In the genomic region with DNA sequence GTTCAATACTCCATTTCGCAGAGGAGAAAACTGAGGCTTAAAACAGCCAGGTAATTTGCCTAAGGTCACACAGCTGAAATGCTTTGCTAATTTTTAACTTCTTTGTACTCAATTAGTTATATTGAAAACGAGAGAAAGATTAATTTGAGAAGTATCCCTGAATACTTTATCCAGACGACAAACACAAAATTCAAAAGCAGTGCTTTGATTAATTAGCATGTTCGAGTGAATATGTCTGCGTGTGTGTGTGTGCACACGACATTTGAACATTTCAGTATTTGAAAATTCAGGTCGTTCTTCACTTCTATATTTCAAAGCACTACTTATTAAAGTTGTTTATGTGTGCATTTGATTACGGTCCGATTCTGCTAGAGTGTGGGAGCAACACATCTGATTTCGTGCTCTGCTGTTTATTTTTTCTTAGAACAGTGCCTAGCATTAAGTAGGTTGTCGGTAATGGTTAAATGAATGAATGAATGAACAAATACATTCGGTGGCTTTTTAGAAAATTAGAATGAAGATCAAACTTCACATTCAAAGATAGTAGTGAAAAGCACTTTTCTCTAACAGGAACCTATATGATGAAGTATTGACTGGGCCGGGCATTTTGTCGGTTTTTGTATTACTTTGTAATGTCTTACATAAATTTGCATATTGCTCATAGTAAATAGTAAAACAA, we compare ENCODE assay signal across 8 cellular contexts. TPM values are rescaled to one million over a fixed set of nuclear protein-coding genes. Genes with fewer than 3 reads are reported as not detected.
DNase-seq lines count a peak whose midpoint lies in the region; ATAC-seq and TF ChIP-seq lines count a peak whose summit lies in the region.

No MANE protein-coding gene starts in this region.

- H3K9me3 ChIP-seq in iPS-18c (ENCODE audit: control insufficient read depth, insufficient read depth, low read length) (no peaks in the 10 kb centered on the region), tibial artery (no peaks in the 10 kb centered on the region)

- peaks cover 42% of the 10 kb centered on the region for H3K36me3 Mint-ChIP-seq in activated naive CD4-positive, alpha-beta T cell treated with anti-CD3 and anti-CD28 coated beads for 36 hours (ENCODE audit: low read depth)
- H3K36me3 Mint-ChIP-seq in WTC11, result peaks cover 49% of the 10 kb centered on the region

- ATAC-seq in WTC11, result no peak
- no peak for ATAC-seq in GM18870 (IDR thresholded peaks at IDR 0.05; ENCODE audit: unreplicated experiment)
- ATAC-seq in HG03175 (IDR thresholded peaks at IDR 0.05; ENCODE audit: unreplicated experiment), result no peak

- POLR2A ChIA-PET in WTC11 (lab: Charles Lee), result interaction anchor here (1.5 to 3.0 kb wide), 6 partner anchors 10 to 86 kb away, joined by 6 to 102 read pairs (median 10); a partner anchor contains a TSS

- H3K36me3 ChIP-seq in tibial artery, result no peaks in the 10 kb centered on the region

- H3K9me3 Mint-ChIP-seq in activated naive CD4-positive, alpha-beta T cell treated with anti-CD3 and anti-CD28 coated beads for 36 hours, result peaks cover 4% of the 10 kb centered on the region
- H3K9me3 Mint-ChIP-seq in WTC11, result peaks cover 7% of the 10 kb centered on the region

- H3K27ac ChIP-seq in tibial artery, result peak overlapping the region; percentile 89 to 91

- no peaks in the 10 kb centered on the region for H3K27me3 ChIP-seq in tibial artery

- peak overlapping the region; percentile 96 for H3K27ac Mint-ChIP-seq in activated naive CD4-positive, alpha-beta T cell treated with anti-CD3 and anti-CD28 coated beads for 36 hours
- H3K27ac Mint-ChIP-seq in WTC11, result peak overlapping the region; percentile 91

- H3K4me3 ChIP-seq in iPS-18c (ENCODE audit: insufficient read depth, low read depth, low read length) (peak overlapping the region; percentile 96), tibial artery (peak overlapping the region; percentile 82 to 87)

- H3K4me3 Mint-ChIP-seq in activated naive CD4-positive, alpha-beta T cell treated with anti-CD3 and anti-CD28 coated beads for 36 hours, result peak overlapping the region; percentile 97
- peak overlapping the region; percentile 96 for H3K4me3 Mint-ChIP-seq in WTC11

- CTCF ChIA-PET in activated naive CD4-positive, alpha-beta T cell treated with anti-CD3 and anti-CD28 coated beads for 36 hours (lab: Charles Lee), result interaction anchor here (0.9 kb wide), 1 partner anchor 9 kb away, joined by 3 read pairs; no protein-coding TSS in a partner anchor
- CTCF ChIA-PET in WTC11 (lab: Charles Lee), result interaction anchor here (0.7 to 2.1 kb wide), 2 partner anchors 37 to 365 kb away, joined by 3 to 7 read pairs; a partner anchor contains a TSS

- peaks cover 24% of the 10 kb centered on the region for H3K4me1 Mint-ChIP-seq in activated naive CD4-positive, alpha-beta T cell treated with anti-CD3 and anti-CD28 coated beads for 36 hours (ENCODE audit: low read depth)
- peaks cover 35% of the 10 kb centered on the region for H3K4me1 Mint-ChIP-seq in WTC11

- TF ChIP-seq CTCF in WTC11 (IDR thresholded peaks at IDR 0.05), result no peak
- no peak for TF ChIP-seq CTCF in tibial artery (IDR thresholded peaks at IDR 0.05)

- H3K4me1 ChIP-seq in tibial artery, result peaks cover 0 to 24% (median 14%) of the 10 kb centered on the region in 4 donors

- peak; percentile 13 for DNase-seq in activated naive CD4-positive, alpha-beta T cell treated with anti-CD3 and anti-CD28 coated beads for 36 hours
- DNase-seq in activated naive CD4-positive, alpha-beta T cell (lab: John Stamatoyannopoulos, UW), result no peak
- DNase-seq in WTC11 (ENCODE audit: low spot score) (no peak), tibial artery (no peak), NCI-H2107 treated with DMSO at 0.1 percent for 48 hours (lab: John Stamatoyannopoulos, UW; ENCODE audit: unreplicated experiment) (no peak)

- intact Hi-C loops in activated naive CD4-positive, alpha-beta T cell treated with anti-CD3 and anti-CD28 coated beads for 36 hours (cut with micrococcal nuclease), result loop anchor here (2.0 to 10.0 kb wide), 5 partner anchors 215 to 1911 kb away; a partner anchor contains a TSS
- intact Hi-C loops in tibial artery (cut with DNase I; ENCODE audit: low total_unique reads), result loop anchor here (2.0 to 10.0 kb wide), 2 partner anchors 37 to 85 kb away; a partner anchor contains a TSS

- no peaks in the 10 kb centered on the region for H3K27me3 Mint-ChIP-seq in activated naive CD4-positive, alpha-beta T cell treated with anti-CD3 and anti-CD28 coated beads for 36 hours (ENCODE audit: low read depth)
- H3K27me3 Mint-ChIP-seq in WTC11 (ENCODE audit: low read depth), result peaks cover 3% of the 10 kb centered on the region; the same call in 1 of the 2 replicates

TF ChIP-seq in WTC11, 78 proteins besides CTCF, POLR2A, EP300 and RAD21:
- no peak for TF ChIP-seq ZNF219 (CRISPR knock-in tag; IDR thresholded peaks at IDR 0.05; ENCODE audit: borderline replicate concordance)
- peak; percentile 50; the same call in 1 of the 2 replicates for TF ChIP-seq MXD4 (CRISPR knock-in tag; IDR thresholded peaks at IDR 0.05; ENCODE audit: borderline replicate concordance)
- TF ChIP-seq ZBTB21 (CRISPR knock-in tag; IDR thresholded peaks at IDR 0.05; ENCODE audit: borderline replicate concordance), result no peak
- no peak for TF ChIP-seq CBFB (CRISPR knock-in tag; IDR thresholded peaks at IDR 0.05; ENCODE audit: low read depth)
- TF ChIP-seq ZNF138 (CRISPR knock-in tag; conservative IDR thresholded peaks at IDR 0.05), result no peak
- TF ChIP-seq ZNF121 (CRISPR knock-in tag; IDR thresholded peaks at IDR 0.05), result 0 out of 2 replicates have a peak, but pooled peaks have one; percentile 69
- TF ChIP-seq, protein P1, sequence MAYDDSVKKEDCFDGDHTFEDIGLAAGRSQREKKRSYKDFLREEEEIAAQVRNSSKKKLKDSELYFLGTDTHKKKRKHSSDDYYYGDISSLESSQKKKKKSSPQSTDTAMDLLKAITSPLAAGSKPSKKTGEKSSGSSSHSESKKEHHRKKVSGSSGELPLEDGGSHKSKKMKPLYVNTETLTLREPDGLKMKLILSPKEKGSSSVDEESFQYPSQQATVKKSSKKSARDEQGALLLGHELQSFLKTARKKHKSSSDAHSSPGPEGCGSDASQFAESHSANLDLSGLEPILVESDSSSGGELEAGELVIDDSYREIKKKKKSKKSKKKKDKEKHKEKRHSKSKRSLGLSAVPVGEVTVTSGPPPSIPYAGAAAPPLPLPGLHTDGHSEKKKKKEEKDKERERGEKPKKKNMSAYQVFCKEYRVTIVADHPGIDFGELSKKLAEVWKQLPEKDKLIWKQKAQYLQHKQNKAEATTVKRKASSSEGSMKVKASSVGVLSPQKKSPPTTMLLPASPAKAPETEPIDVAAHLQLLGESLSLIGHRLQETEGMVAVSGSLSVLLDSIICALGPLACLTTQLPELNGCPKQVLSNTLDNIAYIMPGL (CRISPR knock-in tag; IDR thresholded peaks at IDR 0.05), result 0 out of 2 replicates have a peak, but pooled peaks have one; percentile 15
- TF ChIP-seq GTF2I (CRISPR knock-in tag; conservative IDR thresholded peaks at IDR 0.05), result peak; percentile 84
- no peak for TF ChIP-seq FOXK1 (CRISPR knock-in tag; IDR thresholded peaks at IDR 0.05)
- TF ChIP-seq SMAD4 (CRISPR knock-in tag; IDR thresholded peaks at IDR 0.05), result no peak
- TF ChIP-seq, protein P2, sequence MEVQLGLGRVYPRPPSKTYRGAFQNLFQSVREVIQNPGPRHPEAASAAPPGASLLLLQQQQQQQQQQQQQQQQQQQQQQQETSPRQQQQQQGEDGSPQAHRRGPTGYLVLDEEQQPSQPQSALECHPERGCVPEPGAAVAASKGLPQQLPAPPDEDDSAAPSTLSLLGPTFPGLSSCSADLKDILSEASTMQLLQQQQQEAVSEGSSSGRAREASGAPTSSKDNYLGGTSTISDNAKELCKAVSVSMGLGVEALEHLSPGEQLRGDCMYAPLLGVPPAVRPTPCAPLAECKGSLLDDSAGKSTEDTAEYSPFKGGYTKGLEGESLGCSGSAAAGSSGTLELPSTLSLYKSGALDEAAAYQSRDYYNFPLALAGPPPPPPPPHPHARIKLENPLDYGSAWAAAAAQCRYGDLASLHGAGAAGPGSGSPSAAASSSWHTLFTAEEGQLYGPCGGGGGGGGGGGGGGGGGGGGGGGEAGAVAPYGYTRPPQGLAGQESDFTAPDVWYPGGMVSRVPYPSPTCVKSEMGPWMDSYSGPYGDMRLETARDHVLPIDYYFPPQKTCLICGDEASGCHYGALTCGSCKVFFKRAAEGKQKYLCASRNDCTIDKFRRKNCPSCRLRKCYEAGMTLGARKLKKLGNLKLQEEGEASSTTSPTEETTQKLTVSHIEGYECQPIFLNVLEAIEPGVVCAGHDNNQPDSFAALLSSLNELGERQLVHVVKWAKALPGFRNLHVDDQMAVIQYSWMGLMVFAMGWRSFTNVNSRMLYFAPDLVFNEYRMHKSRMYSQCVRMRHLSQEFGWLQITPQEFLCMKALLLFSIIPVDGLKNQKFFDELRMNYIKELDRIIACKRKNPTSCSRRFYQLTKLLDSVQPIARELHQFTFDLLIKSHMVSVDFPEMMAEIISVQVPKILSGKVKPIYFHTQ (CRISPR knock-in tag; IDR thresholded peaks at IDR 0.05), result no peak

RNA-seq across cellular contexts. Expression of a gene that starts 36.9 kb away (rescaled TPM):
- 100 to 1,000 TPM; 106 to 109 TPM for total RNA-seq in activated naive CD4-positive, alpha-beta T cell treated with anti-CD3 and anti-CD28 coated beads for 36 hours
- total RNA-seq in WTC11 (2021), result 139 to 150 TPM (median 144 TPM) in 3 replicates
